ENCODE assay signal across 8 cellular contexts in genomic region chr20:34824861-34825529, GRCh38. TPM values are rescaled to one million over a fixed set of nuclear protein-coding genes. Genes with fewer than 3 reads are reported as not detected.
DNase-seq lines count a peak whose midpoint lies in the region; ATAC-seq and TF ChIP-seq lines count a peak whose summit lies in the region.

No MANE protein-coding gene starts in this region.

- peaks cover 51% of the 10 kb centered on the region for H3K4me1 Mint-ChIP-seq in CD4-positive, alpha-beta T cell (ENCODE audit: low read depth)

- peak overlapping the region; percentile 66 for H3K27ac ChIP-seq in CD4-positive, alpha-beta T cell (ENCODE audit: low read depth, low read length)
- H3K27ac ChIP-seq in SJSA1 (peak overlapping the region; percentile 82), suprapubic skin (peak overlapping the region; percentile 99)

- H3K27me3 Mint-ChIP-seq in CD4-positive, alpha-beta T cell = no peaks in the 10 kb centered on the region

- ATAC-seq in CD4-positive, alpha-beta T cell (ENCODE audit: poor library complexity) = peak; percentile 81
- peak; percentile 65 for ATAC-seq in GM19438 (IDR thresholded peaks at IDR 0.05; ENCODE audit: low read depth, unreplicated experiment)

- peaks cover 11% of the 10 kb centered on the region for H3K4me1 ChIP-seq in SJSA1 (replicated peaks)
- peaks cover 37% of the 10 kb centered on the region for H3K4me1 ChIP-seq in suprapubic skin

- no peaks in the 10 kb centered on the region for H3K9me3 ChIP-seq in CD4-positive, alpha-beta T cell (ENCODE audit: control insufficient read depth, low read length)
- H3K9me3 ChIP-seq in SJSA1 (replicated peaks) = no peaks in the 10 kb centered on the region
- no peaks in the 10 kb centered on the region for H3K9me3 ChIP-seq in suprapubic skin

- no peak for TF ChIP-seq CTCF in CD4-positive, alpha-beta T cell (IDR thresholded peaks at IDR 0.05)
- TF ChIP-seq CTCF in suprapubic skin (IDR thresholded peaks at IDR 0.05) = peak in 1 of 2 donors; percentile 7

- CTCF ChIA-PET in CD4-positive, alpha-beta T cell (lab: Charles Lee) = interaction anchor here (1.0 kb wide), 1 partner anchor 55 kb away, joined by 3 read pairs; no protein-coding TSS in a partner anchor

- H3K9me3 Mint-ChIP-seq in CD4-positive, alpha-beta T cell = no peaks in the 10 kb centered on the region

- H3K4me3 ChIP-seq in SJSA1 (peak overlapping the region; percentile 99), suprapubic skin (peak overlapping the region; percentile 97)

- peaks cover 11% of the 10 kb centered on the region for H3K36me3 ChIP-seq in SJSA1
- no peaks in the 10 kb centered on the region for H3K36me3 ChIP-seq in suprapubic skin

- intact Hi-C loops in CD4-positive, alpha-beta T cell (cut with DNase I, micrococcal nuclease) = loop anchor here (1.0 to 5.0 kb wide), 7 partner anchors 48 to 523 kb away; partner anchors contain the start of genes GSS (in 2 of the 2), MYH7B (in 2 of the 2), AHCY (in 1 of the 2) and GGT7 (in 1 of the 2)

- peak overlapping the region; percentile 92 for H3K27ac Mint-ChIP-seq in CD4-positive, alpha-beta T cell

- TF ChIP-seq EP300 in suprapubic skin (IDR thresholded peaks at IDR 0.05) = no peak

- POLR2A ChIA-PET in CD4-positive, alpha-beta T cell (lab: Charles Lee) = interaction anchor here (0.7 to 1.4 kb wide), 7 partner anchors 12 to 713 kb away, joined by 3 to 7 read pairs (median 3); partner anchors contain the start of genes EDEM2, EIF2S2, MMP24OS and PIGU

- TF ChIP-seq POLR2A in suprapubic skin (IDR thresholded peaks at IDR 0.05) = no peak

- H3K4me3 Mint-ChIP-seq in CD4-positive, alpha-beta T cell = peak overlapping the region; percentile 99

- WGBS in suprapubic skin = under 1% methylated on average over 27 of the region's 67 CpGs

- DNase-seq in CD4-positive, alpha-beta T cell = peak; percentile 40 to 72 (median 56)
- DNase-seq in HK-2 (ENCODE audit: unreplicated experiment) = peak; percentile 70
- DNase-seq in SJSA1 (ENCODE audit: low read depth in 1 of 2, low spot score in 2 of 2) = peak in 1 of 2 experiments; percentile 60
- DNase-seq in activated naive CD4-positive, alpha-beta T cell treated with Interleukin-2 at 50 U/mL for 16 hours = peak; percentile 73
- DNase-seq in germinal center (ENCODE audit: low spot score) = peak; percentile 78
- DNase-seq in nucleus accumbens (lab: John Stamatoyannopoulos, UW) = peak in 52 of 56 donors; percentile 14 to 84 (median 56)
- DNase-seq in suprapubic skin (ENCODE audit: low spot score in 2 of 2) = peak; percentile 78 to 82

- H3K36me3 Mint-ChIP-seq in CD4-positive, alpha-beta T cell (ENCODE audit: low read depth) = peaks cover 19% of the 10 kb centered on the region

- no peaks in the 10 kb centered on the region for H3K27me3 ChIP-seq in CD4-positive, alpha-beta T cell (ENCODE audit: control insufficient read depth, insufficient read depth, low read length)
- H3K27me3 ChIP-seq in SJSA1 (replicated peaks) = 0 out of 2 replicates have a peak, but pooled peaks cover 3% of the 10 kb centered on the region
- no peaks in the 10 kb centered on the region for H3K27me3 ChIP-seq in suprapubic skin

RNA-seq across cellular contexts. Expression of gene NCOA6, which starts 0.5 kb away (rescaled TPM):
- total RNA-seq in CD4-positive, alpha-beta T cell = 10 to 100 TPM; 14.6 to 16.3 TPM
- 4.7 TPM in 2 replicates for total RNA-seq in SJSA1 (2014; rRNA removed; shearing (Covaris generic))
- total RNA-seq in suprapubic skin = 10 to 100 TPM; 27.7 to 48.4 (median 40.5) TPM

RNA-seq across cellular contexts. Expression of gene GGT7, which starts 47.7 kb away (rescaled TPM):
- total RNA-seq in CD4-positive, alpha-beta T cell = 10 to 100 TPM; 32.4 to 32.6 TPM
- 1.5 and 3.9 TPM in 2 replicates for total RNA-seq in SJSA1 (2014; rRNA removed; shearing (Covaris generic))
- 10 to 100 TPM in 3 of 4 donors, 1 to 10 TPM in 1; 4.3 to 13.1 (median 11.1) TPM for total RNA-seq in suprapubic skin

RNA-seq across cellular contexts. Expression of gene ACSS2, which starts 51.4 kb away (rescaled TPM):
- total RNA-seq in CD4-positive, alpha-beta T cell = 10 to 100 TPM; 15.6 to 18.8 TPM
- 26.1 and 27.0 TPM in 2 replicates for total RNA-seq in SJSA1 (2014; rRNA removed; shearing (Covaris generic))
- total RNA-seq in suprapubic skin = 100 to 1,000 TPM in 1 of 4 donors, 10 to 100 TPM in 3; 58.9 to 114 (median 85.3) TPM
